In genomic region chr12:106301611-106302321, GRCh38 we compare ENCODE assay signal across 8 cellular contexts. TPM values are rescaled to one million over a fixed set of nuclear protein-coding genes. Genes with fewer than 3 reads are reported as not detected.
DNase-seq lines count a peak whose midpoint lies in the region; ATAC-seq, FAIRE-seq and TF ChIP-seq lines count a peak whose summit lies in the region.

No MANE protein-coding gene starts in this region.

- H4K8ac ChIP-seq in H1 (ENCODE audit: extremely low read depth, insufficient read depth, low read length), result peak overlapping the region; percentile 87; the same call in 1 of the 2 replicates

- H3K23ac ChIP-seq in H1 (ENCODE audit: insufficient read length), result no peak overlapping the region

- H3K9me3 ChIP-seq in H1 (ENCODE audit: insufficient read depth in 2 of 2, low read depth in 1 of 2, low read length in 1 of 2), result no peaks in the 10 kb centered on the region
- H3K9me3 ChIP-seq in mucosa of descending colon, result no peaks in the 10 kb centered on the region

- no peaks in the 10 kb centered on the region for H3K27me3 ChIP-seq in H1 (replicated peaks in 1 of 4; ENCODE audit: control insufficient read depth in 3 of 4, extremely low read depth in 1 of 4, insufficient read depth in 3 of 4, low read length in 3 of 4)

- H3K18ac ChIP-seq in H1 (ENCODE audit: extremely low read depth, low read length), result peak overlapping the region; percentile 53; the same call in 1 of the 2 replicates

- H2BK5ac ChIP-seq in H1 (ENCODE audit: low read depth, low read length), result 0 out of 2 replicates have a peak overlapping the region, but pooled peaks have one; percentile 61

- no peaks in the 10 kb centered on the region for H4K20me1 ChIP-seq in H1 (replicated peaks in 1 of 2; ENCODE audit: control insufficient read depth in 1 of 2, insufficient read depth in 2 of 2, low read length in 2 of 2)

- no peak for TF ChIP-seq EP300 in H1 (IDR thresholded peaks at IDR 0.05; ENCODE audit: borderline replicate concordance in 1 of 2, low read depth in 2 of 2, low read length in 2 of 2)

- H3K9ac ChIP-seq in H1 (replicated peaks in 1 of 4; ENCODE audit: extremely low read depth in 1 of 4, low read depth in 3 of 4, low read length in 3 of 4), result peak overlapping the region in 3 of 4 experiments; percentile 31 to 53 (median 34); a peak in 6 of 7 replicates

- no peaks in the 10 kb centered on the region for H3K79me2 ChIP-seq in H1 (ENCODE audit: control insufficient read depth in 1 of 2, insufficient read depth in 2 of 2, low read length in 2 of 2)

- H3K4ac ChIP-seq in H1 (replicated peaks; ENCODE audit: insufficient read length, low read depth, low read length), result no peak overlapping the region

- no peak for TF ChIP-seq POLR2A in H1 (IDR thresholded peaks at IDR 0.05; ENCODE audit: control extremely low read depth in 1 of 2, low read depth in 2 of 2, low read length in 2 of 2)

- H3K4me3 ChIP-seq in AG04449 (ENCODE audit: low read depth, low read length) (peak overlapping the region; percentile 64), H1 (ENCODE audit: extremely low read depth in 1 of 4, insufficient read depth in 2 of 4, low read depth in 3 of 4, low read length in 4 of 4) (peak overlapping the region; percentile 69 to 78 (median 70)), mucosa of descending colon (peak overlapping the region; percentile 15)

- CTCF ChIA-PET in AG04449 (lab: Yijun Ruan, JAX), result interaction anchor here (0.8 to 2.0 kb wide), 4 partner anchors 9 to 75 kb away, joined by 4 to 6 read pairs (median 4); no protein-coding TSS in a partner anchor
- CTCF ChIA-PET in H1 (lab: Charles Lee; ENCODE audit: partially characterized antibody), result interaction anchor here (1.0 to 1.9 kb wide), 7 partner anchors 9 to 79 kb away, joined by 3 to 5 read pairs (median 4); partner anchors contain the start of gene POLR3B

- H3K27ac ChIP-seq in H1 (ENCODE audit: low read depth, low read length), result no peak overlapping the region

- peak overlapping the region; percentile 45 for H4K91ac ChIP-seq in H1 (replicated peaks; ENCODE audit: insufficient read length, low read length)

- ATAC-seq in GM18873 (IDR thresholded peaks at IDR 0.05; ENCODE audit: low FRiP score, unreplicated experiment) (peak; percentile 66), HG03135 (IDR thresholded peaks at IDR 0.05; ENCODE audit: unreplicated experiment) (peak; percentile 50), mucosa of descending colon (peak; percentile 78)

- intact Hi-C loops in mucosa of descending colon (cut with DNase I, micrococcal nuclease), result no loop called here

- no peak overlapping the region for H2BK12ac ChIP-seq in H1 (ENCODE audit: low read depth, low read length)

- H3K23me2 ChIP-seq in H1 (ENCODE audit: low read depth, low read length), result peaks cover 11% of the 10 kb centered on the region; the same call in 1 of the 2 replicates

- no peak overlapping the region for H2BK15ac ChIP-seq in H1 (ENCODE audit: low read length)

- TF ChIP-seq RAD21 in H1 (IDR thresholded peaks at IDR 0.05 in 1 of 2, conservative IDR thresholded peaks at IDR 0.05 in 1 of 2; ENCODE audit: low read depth in 2 of 2, low read length in 2 of 2), result no peak

- FAIRE-seq in H1 (lab: Jason Lieb, UNC), result no peak

- POLR2A ChIA-PET in AG04449 (lab: Yijun Ruan, JAX) (interaction anchor here (1.0 to 1.5 kb wide), 2 partner anchors 53 to 55 kb away, joined by 3 to 4 read pairs; partner anchors contain the start of gene CKAP4), H1 (lab: Charles Lee; ENCODE audit: partially characterized antibody) (interaction anchor here (0.7 to 2.4 kb wide), 3 partner anchors 11 to 163 kb away, joined by 3 to 8 read pairs (median 3); no protein-coding TSS in a partner anchor)

- H2BK120ac ChIP-seq in H1 (replicated peaks; ENCODE audit: low read depth, low read length), result peak overlapping the region; percentile 56

- H3K4me2 ChIP-seq in H1 (ENCODE audit: insufficient read depth in 1 of 2, low read depth in 2 of 2, low read length in 2 of 2), result peak overlapping the region; percentile 88 to 99

- no peak overlapping the region for H3K14ac ChIP-seq in H1 (ENCODE audit: insufficient read length)

- no peak for DNase-seq in AG04449 (ENCODE audit: low read depth, low spot score)
- peak; percentile 11 for DNase-seq in NCI-H748 treated with DMSO at 0.1 percent for 48 hours (lab: John Stamatoyannopoulos, UW)
- peak in 2 of 3 experiments; percentile 4 to 19 for DNase-seq in activated CD8-positive, alpha-beta memory T cell treated with anti-CD3 and anti-CD28 coated beads for 48 hours (ENCODE audit: low read depth in 2 of 3, low spot score in 2 of 3)
- peak; percentile 39 to 59 for DNase-seq in H1 (ENCODE audit: low read depth in 1 of 2, low spot score in 2 of 2)
- peak; percentile 82 to 92 (median 88) for DNase-seq in mucosa of descending colon
- DNase-seq in stimulated activated CD8-positive, alpha-beta memory T cell treated with anti-CD3 and anti-CD28 coated beads, Interleukin-7, amount 100 ng/mL, for 1 hour (ENCODE audit: low read depth in 2 of 2), result peak; percentile 15 to 20

- H3K79me1 ChIP-seq in H1 (ENCODE audit: low read depth, low read length), result no peaks in the 10 kb centered on the region

- TF ChIP-seq CTCF in AG04449 (IDR thresholded peaks at IDR 0.05; ENCODE audit: insufficient read depth, low read length, missing control alignments) (no peak), H1 (IDR thresholded peaks at IDR 0.05; ENCODE audit: control extremely low read depth in 1 of 3, insufficient read depth in 1 of 3, low read depth in 1 of 3, low read length in 3 of 3) (no peak), mucosa of descending colon (IDR thresholded peaks at IDR 0.05) (no peak)

- WGBS in H1 (ENCODE audit: extremely low coverage in 1 of 2, insufficient coverage in 1 of 2, insufficient read length in 1 of 2, insufficient replicate concordance in 2 of 2, low coverage in 1 of 2, low lambda C conversion rate in 2 of 2, missing lambda C conversion rate in 1 of 2), 2 experiments, result 8% methylated on average over 24 of the region's 32 CpGs; no CpG with 5 or more reads in 1 of the 2 experiments

- H3K36me3 ChIP-seq in H1 (ENCODE audit: control insufficient read depth in 2 of 4, insufficient read depth in 4 of 4, low read length in 3 of 4) (no peaks in the 10 kb centered on the region), mucosa of descending colon (ENCODE audit: low read depth) (no peaks in the 10 kb centered on the region)

- peak overlapping the region; percentile 94 for H2AFZ ChIP-seq in H1 (ENCODE audit: low read length)

- peak overlapping the region; percentile 20 for H4K5ac ChIP-seq in H1 (ENCODE audit: insufficient read length, low read depth, low read length)

- H3K4me1 ChIP-seq in H1 (replicated peaks in 1 of 4; ENCODE audit: control insufficient read depth in 3 of 4, insufficient read depth in 4 of 4, low read length in 3 of 4) (peaks cover 6 to 13% (median 9%) of the 10 kb centered on the region in 4 experiments), mucosa of descending colon (ENCODE audit: low read depth) (peaks cover 15% of the 10 kb centered on the region)

- H2BK20ac ChIP-seq in H1 (ENCODE audit: low read length), result no peak overlapping the region

- H3K56ac ChIP-seq in H1 (replicated peaks; ENCODE audit: insufficient read length, low read depth, low read length), result no peak overlapping the region

- no peak overlapping the region for H2AK5ac ChIP-seq in H1 (ENCODE audit: low read depth, low read length)

TF ChIP-seq in H1, 55 proteins besides CTCF, POLR2A, EP300 and RAD21 (continues in another document):
- TF ChIP-seq ATF3 (IDR thresholded peaks at IDR 0.05; ENCODE audit: insufficient read depth, low read depth, low read length), result no peak
- no peak for TF ChIP-seq SIRT6 (IDR thresholded peaks at IDR 0.05; ENCODE audit: low read length)
- TF ChIP-seq SUZ12 (IDR thresholded peaks at IDR 0.05; ENCODE audit: low read length), result peak; percentile 31; the same call in 1 of the 2 replicates
- TF ChIP-seq JUND (IDR thresholded peaks at IDR 0.05; ENCODE audit: low read length), result no peak
- no peak for TF ChIP-seq EZH2 (IDR thresholded peaks at IDR 0.05; ENCODE audit: low read depth, low read length, severe bottlenecking)

RNA-seq across cellular contexts. Expression of gene TCP11L2, which starts 0.8 kb away (rescaled TPM):
- total RNA-seq in H1 (2021; fragmentation: NEBNext Ultra II Directional; extraction: Animal tissue kit (Norgen Biotek cat#: 25700)), result 7.1 and 7.7 TPM in 2 replicates
- polyA plus RNA-seq in H1 (2011; rRNA removed), result 1.9 and 2.1 TPM in 2 replicates
- 3.1 TPM for polyA plus RNA-seq in H1 (2011; cell fraction: cytosol; rRNA removed)
- polyA plus RNA-seq in H1 (2011; cell fraction: nucleus; rRNA removed), result 3.2 TPM
- 2.9 to 3.5 TPM (median 3.1 TPM) in 4 replicates for polyA plus RNA-seq in H1 (2012, experiment 1 of 2)
- polyA plus RNA-seq in H1 (2012, experiment 2 of 2), result 0.79 TPM
- 2.7 TPM for polyA plus RNA-seq in H1 (2013, experiment 1 of 2)
- polyA plus RNA-seq in H1 (2013, experiment 2 of 2), result 2.1 TPM
- polyA minus RNA-seq in H1 (2011; rRNA and poly(A)+ RNA removed), result 17.3 and 21.9 TPM in 2 replicates
- 8.1 TPM for polyA minus RNA-seq in H1 (2011; cell fraction: cytosol; rRNA and poly(A)+ RNA removed)
- 15.3 TPM for polyA minus RNA-seq in H1 (2011; cell fraction: nucleus; rRNA and poly(A)+ RNA removed)
- total RNA-seq in mucosa of descending colon, result 10 to 100 TPM; 32.1 to 54.5 (median 44.8) TPM

RNA-seq across cellular contexts. Expression of gene CKAP4, which starts 53.9 kb away (rescaled TPM):
- 79.0 and 80.7 TPM in 2 replicates for total RNA-seq in H1 (2021; fragmentation: NEBNext Ultra II Directional; extraction: Animal tissue kit (Norgen Biotek cat#: 25700))
- 29.0 and 35.8 TPM in 2 replicates for polyA plus RNA-seq in H1 (2011; rRNA removed)
- 40.0 TPM for polyA plus RNA-seq in H1 (2011; cell fraction: cytosol; rRNA removed)
- 48.8 TPM for polyA plus RNA-seq in H1 (2011; cell fraction: nucleus; rRNA removed)
- polyA plus RNA-seq in H1 (2012, experiment 1 of 2), result 54.3 to 68.0 TPM (median 62.2 TPM) in 4 replicates
- 71.1 TPM for polyA plus RNA-seq in H1 (2012, experiment 2 of 2)
- 129 TPM for polyA plus RNA-seq in H1 (2013, experiment 1 of 2)
- 128 TPM for polyA plus RNA-seq in H1 (2013, experiment 2 of 2)
- 21.5 and 30.7 TPM in 2 replicates for polyA minus RNA-seq in H1 (2011; rRNA and poly(A)+ RNA removed)
- polyA minus RNA-seq in H1 (2011; cell fraction: cytosol; rRNA and poly(A)+ RNA removed), result 29.8 TPM
- polyA minus RNA-seq in H1 (2011; cell fraction: nucleus; rRNA and poly(A)+ RNA removed), result 20.0 TPM
- total RNA-seq in mucosa of descending colon, result 100 to 1,000 TPM in 1 of 3 donors, 10 to 100 TPM in 2; 40.6 to 103 (median 46.8) TPM

RNA-seq across cellular contexts. Expression of gene POLR3B, which starts 55.8 kb away (rescaled TPM):
- total RNA-seq in H1 (2021; fragmentation: NEBNext Ultra II Directional; extraction: Animal tissue kit (Norgen Biotek cat#: 25700)), result 13.0 and 13.2 TPM in 2 replicates
- polyA plus RNA-seq in H1 (2011; rRNA removed), result 4.2 and 5.0 TPM in 2 replicates
- polyA plus RNA-seq in H1 (2011; cell fraction: cytosol; rRNA removed), result 6.2 TPM
- polyA plus RNA-seq in H1 (2011; cell fraction: nucleus; rRNA removed), result 3.6 TPM
- polyA plus RNA-seq in H1 (2012, experiment 1 of 2), result 6.6 to 9.9 TPM (median 6.7 TPM) in 4 replicates
- polyA plus RNA-seq in H1 (2012, experiment 2 of 2), result 0.42 TPM
- polyA plus RNA-seq in H1 (2013, experiment 1 of 2), result 6.1 TPM
- polyA plus RNA-seq in H1 (2013, experiment 2 of 2), result 5.6 TPM
- polyA minus RNA-seq in H1 (2011; rRNA and poly(A)+ RNA removed), result 12.2 and 15.0 TPM in 2 replicates
- polyA minus RNA-seq in H1 (2011; cell fraction: cytosol; rRNA and poly(A)+ RNA removed), result 9.0 TPM
- 11.7 TPM for polyA minus RNA-seq in H1 (2011; cell fraction: nucleus; rRNA and poly(A)+ RNA removed)
- 1 to 10 TPM; 6.6 to 8.7 (median 8.5) TPM for total RNA-seq in mucosa of descending colon

Comparison
In these comparisons a context has a peak if more than half of its experiments do, and no peak if none do; other contexts are left out.
1. H3K4me3 ChIP-seq: peak in every context shown above with its lines; median percentile 70 in H1; 64 in AG04449; 15 in mucosa of descending colon.